ENCODE assay signal across 1 cellular context in genomic region chr5:150167908-150168307, GRCh38.
TF ChIP-seq lines count a peak whose summit lies in the region.

No MANE protein-coding gene starts in this region.

TF ChIP-seq in H1, 55 proteins besides CTCF, POLR2A, EP300 and RAD21:
- TF ChIP-seq SAP30 (IDR thresholded peaks at IDR 0.05; ENCODE audit: insufficient read depth, insufficient replicate concordance, low read length) = no peak
- TF ChIP-seq RBBP5 (IDR thresholded peaks at IDR 0.05; ENCODE audit: borderline replicate concordance, low read depth, low read length) = no peak
- TF ChIP-seq RXRA (IDR thresholded peaks at IDR 0.05; ENCODE audit: insufficient read depth, low read depth, low read length) = 0 out of 2 replicates have a peak, but pooled peaks have one; percentile 59
- no peak for TF ChIP-seq ATF3 (IDR thresholded peaks at IDR 0.05; ENCODE audit: insufficient read depth, low read depth, low read length)
- TF ChIP-seq POU5F1 (IDR thresholded peaks at IDR 0.05; ENCODE audit: low read depth, low read length) = peak; percentile 77
- no peak for TF ChIP-seq MAX (IDR thresholded peaks at IDR 0.05)
